8 cellular contexts compared by ENCODE assay signal in the genomic region with DNA sequence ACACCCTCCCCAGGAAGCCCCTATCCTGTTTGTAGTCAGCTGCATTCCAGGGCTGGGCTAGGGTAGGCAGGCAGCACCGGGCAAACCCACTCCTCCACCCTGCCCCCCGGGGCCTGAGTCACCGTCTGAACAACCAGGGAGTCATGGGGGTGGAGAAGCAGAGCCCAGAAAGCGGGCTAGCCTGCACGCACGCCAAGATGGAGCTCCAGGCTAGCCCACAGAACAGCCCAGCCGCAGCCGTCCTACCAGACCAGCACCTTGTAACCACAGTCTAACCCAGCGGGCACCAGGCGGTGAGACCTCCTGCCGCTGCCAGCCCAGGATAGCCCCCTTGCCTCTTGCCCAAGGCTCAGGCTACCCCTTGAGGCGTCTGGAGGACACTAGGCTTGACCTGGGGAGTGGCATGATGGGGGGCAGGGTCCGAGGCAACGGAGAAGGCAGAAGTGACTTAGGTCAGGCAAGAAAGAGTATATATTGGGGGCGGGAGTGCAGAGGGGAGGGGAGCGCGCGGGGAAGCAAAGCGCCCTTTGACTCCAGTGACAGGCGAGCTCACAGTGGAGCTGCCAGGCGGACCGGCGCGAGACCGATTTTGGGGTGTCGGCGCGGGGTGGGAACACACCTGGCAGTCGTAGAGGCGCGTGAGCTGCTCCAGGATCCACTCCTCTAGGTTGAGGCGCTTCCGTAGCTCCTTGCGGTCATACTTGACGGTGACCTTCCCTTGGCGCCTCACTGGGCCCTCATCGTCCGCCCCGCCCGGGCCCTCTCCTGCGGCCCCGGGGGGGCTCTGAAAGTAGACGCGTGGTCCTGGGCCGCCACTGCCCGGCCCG. TPM values are rescaled to one million over a fixed set of nuclear protein-coding genes. Genes with fewer than 3 reads are reported as not detected.
DNase-seq lines count a peak whose midpoint lies in the region; ATAC-seq and TF ChIP-seq lines count a peak whose summit lies in the region.

No MANE protein-coding gene starts in this region.

- H3K27me3 ChIP-seq in NT2/D1 (ENCODE audit: insufficient read depth, insufficient read length) = no peaks in the 10 kb centered on the region
- H3K27me3 ChIP-seq in fibroblast of lung (ENCODE audit: control insufficient read depth, insufficient read depth, low read length) = no peaks in the 10 kb centered on the region
- peaks cover 6% of the 10 kb centered on the region for H3K27me3 ChIP-seq in neural progenitor cell
- H3K27me3 ChIP-seq in tibial artery = no peaks in the 10 kb centered on the region

- H3F3A ChIP-seq in neural progenitor cell (ENCODE audit: low read depth) = peaks cover 49% of the 10 kb centered on the region

- DNase-seq in NCI-H2081 (lab: John Stamatoyannopoulos, UW) = peak; percentile 25 to 60
- DNase-seq in NCI-H2081 treated with DMSO at 0.1 percent for 48 hours (lab: John Stamatoyannopoulos, UW) = no peak
- DNase-seq in NT2/D1 (ENCODE audit: low read depth, low spot score) = no peak
- peak; percentile 85 to 88 for DNase-seq in activated T-cell treated with anti-CD3 and anti-CD28 coated beads, Interleukin-2, amount 50 U/mL, for 48 hours
- peak; percentile 83 to 95 for DNase-seq in fibroblast of lung (ENCODE audit: low read depth in 2 of 2)
- DNase-seq in neural progenitor cell (ENCODE audit: low spot score) = peak; percentile 44
- DNase-seq in tibial artery = peak; percentile 81 to 93

- peaks cover 45% of the 10 kb centered on the region for H3K4me1 Mint-ChIP-seq in neural progenitor cell

- H3K9ac ChIP-seq in NT2/D1 (ENCODE audit: insufficient read length, low read depth) (peak overlapping the region; percentile 96), fibroblast of lung (ENCODE audit: insufficient read depth, low read length) (peak overlapping the region; percentile 79), neural progenitor cell (no peak overlapping the region)

- H3K36me3 Mint-ChIP-seq in neural progenitor cell = peaks cover 2% of the 10 kb centered on the region

- no peak for ATAC-seq in HG02970 (IDR thresholded peaks at IDR 0.05; ENCODE audit: low FRiP score, unreplicated experiment)

- peak overlapping the region; percentile 46 for H3K27ac Mint-ChIP-seq in neural progenitor cell

- no peak for TF ChIP-seq CTCF in fibroblast of lung (conservative IDR thresholded peaks at IDR 0.05 in 1 of 2, IDR thresholded peaks at IDR 0.05 in 1 of 2; ENCODE audit: low read depth in 1 of 2, low read length in 2 of 2)
- TF ChIP-seq CTCF in neural progenitor cell (IDR thresholded peaks at IDR 0.05) = no peak
- no peak for TF ChIP-seq CTCF in tibial artery (IDR thresholded peaks at IDR 0.05)

- peaks cover 34% of the 10 kb centered on the region for H3K36me3 ChIP-seq in NT2/D1 (ENCODE audit: insufficient read depth, insufficient read length, low read length)
- H3K36me3 ChIP-seq in fibroblast of lung (ENCODE audit: control insufficient read depth, insufficient read depth, low read length) = peaks cover 4% of the 10 kb centered on the region
- no peaks in the 10 kb centered on the region for H3K36me3 ChIP-seq in neural progenitor cell
- peaks cover 0 to 15% (median 0%) of the 10 kb centered on the region in 3 donors for H3K36me3 ChIP-seq in tibial artery

- H2AFZ ChIP-seq in fibroblast of lung (ENCODE audit: low read length) (no peak overlapping the region), neural progenitor cell (replicated peaks) (no peak overlapping the region)

- H3K9me3 Mint-ChIP-seq in neural progenitor cell = no peaks in the 10 kb centered on the region

- H3K4me2 ChIP-seq in fibroblast of lung (ENCODE audit: extremely low read depth, insufficient read depth, low read length) (peak overlapping the region; percentile 92), neural progenitor cell (peak overlapping the region; percentile 82)

- peaks cover 9% of the 10 kb centered on the region for H3K27me3 Mint-ChIP-seq in neural progenitor cell (ENCODE audit: insufficient read depth, low read depth)

- H3K9me3 ChIP-seq in NT2/D1 (ENCODE audit: insufficient read depth, low read length) = no peaks in the 10 kb centered on the region
- H3K9me3 ChIP-seq in fibroblast of lung (ENCODE audit: control insufficient read depth, insufficient read depth, low read depth, low read length) = no peaks in the 10 kb centered on the region
- H3K9me3 ChIP-seq in neural progenitor cell (ENCODE audit: low read depth) = no peaks in the 10 kb centered on the region
- H3K9me3 ChIP-seq in tibial artery = no peaks in the 10 kb centered on the region

- peaks cover 38% of the 10 kb centered on the region for H3K79me2 ChIP-seq in fibroblast of lung (ENCODE audit: control insufficient read depth, insufficient read depth, low read length)
- peaks cover 25% of the 10 kb centered on the region for H3K79me2 ChIP-seq in neural progenitor cell (ENCODE audit: low read depth)

- H3K4me3 Mint-ChIP-seq in neural progenitor cell = peak overlapping the region; percentile 89

- H3K27ac ChIP-seq in fibroblast of lung (ENCODE audit: insufficient read depth, low read length) (peak overlapping the region; percentile 85), neural progenitor cell (no peak overlapping the region), tibial artery (peak overlapping the region; percentile 87 to 89)

- peak overlapping the region; percentile 88 for H3K4me3 ChIP-seq in NT2/D1 (ENCODE audit: insufficient read length, low read depth)
- peak overlapping the region; percentile 86 to 97 (median 94) for H3K4me3 ChIP-seq in fibroblast of lung (replicated peaks in 1 of 4; ENCODE audit: control extremely low read depth in 1 of 4, insufficient read depth in 1 of 4, low read depth in 3 of 4, low read length in 4 of 4)
- H3K4me3 ChIP-seq in neural progenitor cell = peak overlapping the region; percentile 65
- H3K4me3 ChIP-seq in tibial artery = peak overlapping the region; percentile 62 to 79

- intact Hi-C loops in tibial artery (cut with DNase I; ENCODE audit: low total_unique reads) = no loop called here

- H3K4me1 ChIP-seq in NT2/D1 (ENCODE audit: insufficient read depth, insufficient read length) (peaks cover 44% of the 10 kb centered on the region), fibroblast of lung (ENCODE audit: control insufficient read depth, extremely low read depth, insufficient read depth, low read length) (peaks cover 20% of the 10 kb centered on the region), neural progenitor cell (peaks cover 33% of the 10 kb centered on the region), tibial artery (peaks cover 0 to 57% (median 44%) of the 10 kb centered on the region in 4 donors)

- H4K20me1 ChIP-seq in fibroblast of lung (ENCODE audit: control insufficient read depth, extremely low read depth, insufficient read depth, low read length) (no peaks in the 10 kb centered on the region), neural progenitor cell (ENCODE audit: low read depth) (peaks cover 22% of the 10 kb centered on the region)

RNA-seq across cellular contexts. Expression of a gene that starts 0.7 kb away (rescaled TPM):
- total RNA-seq in fibroblast of lung (121 and 122 TPM in 2 replicates), neural progenitor cell (ENCODE audit: low replicate concordance) (107 and 167 TPM in 2 replicates)
- polyA plus RNA-seq in fibroblast of lung = 107 and 199 TPM in 2 replicates
- 196 and 388 TPM in 2 replicates for polyA plus RNA-seq in fibroblast of lung (2012)
- 104 and 218 TPM in 2 replicates for polyA minus RNA-seq in fibroblast of lung (ENCODE audit: low replicate concordance)

RNA-seq across cellular contexts. Expression of a gene that starts 5.1 kb away (rescaled TPM):
- total RNA-seq in fibroblast of lung (60.9 and 62.9 TPM in 2 replicates), neural progenitor cell (ENCODE audit: low replicate concordance) (5.3 and 25.1 TPM in 2 replicates)
- 34.7 and 41.4 TPM in 2 replicates for polyA plus RNA-seq in fibroblast of lung
- 129 and 130 TPM in 2 replicates for polyA plus RNA-seq in fibroblast of lung (2012)
- polyA minus RNA-seq in fibroblast of lung (ENCODE audit: low replicate concordance) = 20.6 and 32.5 TPM in 2 replicates

RNA-seq across cellular contexts. Expression of a gene that starts 5.3 kb away (rescaled TPM):
- 34.2 and 37.2 TPM in 2 replicates for total RNA-seq in fibroblast of lung
- 17.2 and 20.6 TPM in 2 replicates for polyA plus RNA-seq in fibroblast of lung
- polyA plus RNA-seq in fibroblast of lung (2012) = 23.7 and 27.9 TPM in 2 replicates
- polyA minus RNA-seq in fibroblast of lung (ENCODE audit: low replicate concordance) = 47.7 and 56.8 TPM in 2 replicates
- 15.6 and 43.4 TPM in 2 replicates for total RNA-seq in neural progenitor cell (ENCODE audit: low replicate concordance)

RNA-seq across cellular contexts. Expression of a gene that starts 11.6 kb away (rescaled TPM):
- total RNA-seq in fibroblast of lung (24.4 and 27.9 TPM in 2 replicates), neural progenitor cell (ENCODE audit: low replicate concordance) (2.3 and 6.8 TPM in 2 replicates)
- polyA plus RNA-seq in fibroblast of lung = 21.2 and 25.3 TPM in 2 replicates
- polyA plus RNA-seq in fibroblast of lung (2012) = 143 and 151 TPM in 2 replicates
- polyA minus RNA-seq in fibroblast of lung (ENCODE audit: low replicate concordance) = 35.6 and 43.8 TPM in 2 replicates

RNA-seq across cellular contexts. Expression of a gene that starts 15.7 kb away (rescaled TPM):
- 12.6 TPM in 2 replicates for total RNA-seq in fibroblast of lung
- polyA plus RNA-seq in fibroblast of lung = 11.2 and 12.6 TPM in 2 replicates
- polyA plus RNA-seq in fibroblast of lung (2012) = 22.2 and 25.1 TPM in 2 replicates
- polyA minus RNA-seq in fibroblast of lung (ENCODE audit: low replicate concordance) = 15.4 and 31.3 TPM in 2 replicates
- 3.9 and 18.1 TPM in 2 replicates for total RNA-seq in neural progenitor cell (ENCODE audit: low replicate concordance)

Comparison
In these comparisons a context has a peak if more than half of its experiments do, and no peak if none do; other contexts are left out.
1. DNase-seq: peak in NCI-H2081 (2 of 2), activated T-cell treated with anti-CD3 and anti-CD28 coated beads, Interleukin-2, amount 50 U/mL, for 48 hours (2 of 2), fibroblast of lung (2 of 2), neural progenitor cell (single experiment) and tibial artery (2 of 2); none in NCI-H2081 treated with DMSO at 0.1 percent for 48 hours (single experiment) and NT2/D1 (single experiment).
2. Peak in every context shown above with its lines, with median percentiles within 50 percentile points of each other: H3K4me3 ChIP-seq.